Comparison of ENCODE assay signal across 1 cellular context in the genomic region with DNA sequence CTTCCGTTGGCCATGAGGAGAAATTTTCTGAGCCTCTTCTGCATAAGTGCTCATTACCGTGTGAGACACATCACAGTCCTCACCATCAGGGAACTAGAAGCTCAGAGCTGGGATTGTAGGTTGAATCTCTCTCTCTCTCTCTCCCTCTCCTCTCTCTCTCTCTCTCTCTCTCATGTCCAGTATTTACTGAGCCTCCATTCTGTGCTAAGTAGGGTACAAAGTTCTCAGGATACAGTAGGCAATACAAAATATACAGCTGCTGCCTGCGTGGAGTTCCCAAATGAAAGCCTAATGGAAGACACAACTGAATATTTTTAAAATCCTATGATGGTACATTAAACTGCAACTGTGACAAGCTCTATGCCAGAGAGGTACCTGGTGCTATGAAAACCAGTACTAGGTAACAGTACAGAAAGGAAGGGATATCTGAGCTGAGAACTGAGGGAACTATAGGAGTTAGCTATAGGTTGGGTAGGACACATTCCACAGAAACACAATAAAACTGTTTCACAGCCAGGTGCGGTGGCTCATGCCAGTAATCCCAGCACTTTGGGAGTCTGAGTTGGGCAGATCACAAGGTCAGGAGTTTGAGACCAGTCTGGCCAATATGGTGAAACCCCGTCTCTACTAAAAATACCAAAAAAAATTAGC.
TF ChIP-seq lines count a peak whose summit lies in the region.

No MANE protein-coding gene starts in this region.

TF ChIP-seq in HepG2, 621 proteins besides CTCF, POLR2A, EP300 and RAD21 (continued from another document and continues in another):
- no peak for TF ChIP-seq ARNTL (CRISPR knock-in tag; IDR thresholded peaks at IDR 0.05)
- no peak for TF ChIP-seq ZFY (CRISPR knock-in tag; IDR thresholded peaks at IDR 0.05)
- no peak for TF ChIP-seq ZNF432 (CRISPR knock-in tag; IDR thresholded peaks at IDR 0.05; ENCODE audit: borderline replicate concordance)
- no peak for TF ChIP-seq ZNF282 (IDR thresholded peaks at IDR 0.05; ENCODE audit: partially characterized antibody)
- TF ChIP-seq E2F2 (CRISPR knock-in tag; IDR thresholded peaks at IDR 0.05; ENCODE audit: borderline replicate concordance), result no peak
- TF ChIP-seq MAZ (IDR thresholded peaks at IDR 0.05; ENCODE audit: borderline replicate concordance, low read depth, low read length), result no peak
- TF ChIP-seq MAZ (CRISPR knock-in tag; IDR thresholded peaks at IDR 0.05; ENCODE audit: low read depth), result no peak
- no peak for TF ChIP-seq PRPF4 (IDR thresholded peaks at IDR 0.05; ENCODE audit: low read depth, low read length, poor library complexity, severe bottlenecking)
- peak; percentile 84; the same call in 1 of the 2 replicates for TF ChIP-seq AHDC1 (CRISPR knock-in tag; IDR thresholded peaks at IDR 0.05; ENCODE audit: borderline replicate concordance)
- TF ChIP-seq NFKBIZ (CRISPR knock-in tag; IDR thresholded peaks at IDR 0.05), result no peak
- TF ChIP-seq ZNF644 (CRISPR knock-in tag; IDR thresholded peaks at IDR 0.05; ENCODE audit: low read depth), result peak; percentile 87
- no peak for TF ChIP-seq ZNF549 (CRISPR knock-in tag; IDR thresholded peaks at IDR 0.05)
- TF ChIP-seq SP2 (CRISPR knock-in tag; IDR thresholded peaks at IDR 0.05), result no peak
- TF ChIP-seq ZNF264 (CRISPR knock-in tag; IDR thresholded peaks at IDR 0.05), result peak; percentile 62; the same call in 1 of the 2 replicates
- TF ChIP-seq JUND (CRISPR knock-in tag; IDR thresholded peaks at IDR 0.05), result no peak
- no peak for TF ChIP-seq GABPB1 (CRISPR knock-in tag; IDR thresholded peaks at IDR 0.05)
- TF ChIP-seq ZNF552 (CRISPR knock-in tag; IDR thresholded peaks at IDR 0.05; ENCODE audit: borderline replicate concordance), result no peak
- TF ChIP-seq ARHGAP35 (CRISPR knock-in tag; IDR thresholded peaks at IDR 0.05; ENCODE audit: borderline replicate concordance), result no peak
- no peak for TF ChIP-seq ZNF232 (CRISPR knock-in tag; IDR thresholded peaks at IDR 0.05; ENCODE audit: borderline replicate concordance)
- 0 out of 2 replicates have a peak, but pooled peaks have one; percentile 47 for TF ChIP-seq IRF2 (CRISPR knock-in tag; IDR thresholded peaks at IDR 0.05)
- TF ChIP-seq ZNF468 (CRISPR knock-in tag; IDR thresholded peaks at IDR 0.05), result no peak
- TF ChIP-seq THAP11 (CRISPR knock-in tag; IDR thresholded peaks at IDR 0.05), result peak; percentile 30; the same call in 1 of the 2 replicates
- no peak for TF ChIP-seq BORCS8-MEF2B (CRISPR knock-in tag; IDR thresholded peaks at IDR 0.05)
- TF ChIP-seq MED13 (CRISPR knock-in tag; IDR thresholded peaks at IDR 0.05), result no peak
- no peak for TF ChIP-seq CBFB (CRISPR knock-in tag; IDR thresholded peaks at IDR 0.05)
- TF ChIP-seq TRIM24 (CRISPR knock-in tag; IDR thresholded peaks at IDR 0.05), result no peak
- no peak for TF ChIP-seq ZFX (CRISPR knock-in tag; IDR thresholded peaks at IDR 0.05; ENCODE audit: low read depth)
- no peak for TF ChIP-seq ZSCAN30 (CRISPR knock-in tag; IDR thresholded peaks at IDR 0.05)
- TF ChIP-seq GPBP1L1 (CRISPR knock-in tag; IDR thresholded peaks at IDR 0.05), result no peak
- TF ChIP-seq, protein P1, sequence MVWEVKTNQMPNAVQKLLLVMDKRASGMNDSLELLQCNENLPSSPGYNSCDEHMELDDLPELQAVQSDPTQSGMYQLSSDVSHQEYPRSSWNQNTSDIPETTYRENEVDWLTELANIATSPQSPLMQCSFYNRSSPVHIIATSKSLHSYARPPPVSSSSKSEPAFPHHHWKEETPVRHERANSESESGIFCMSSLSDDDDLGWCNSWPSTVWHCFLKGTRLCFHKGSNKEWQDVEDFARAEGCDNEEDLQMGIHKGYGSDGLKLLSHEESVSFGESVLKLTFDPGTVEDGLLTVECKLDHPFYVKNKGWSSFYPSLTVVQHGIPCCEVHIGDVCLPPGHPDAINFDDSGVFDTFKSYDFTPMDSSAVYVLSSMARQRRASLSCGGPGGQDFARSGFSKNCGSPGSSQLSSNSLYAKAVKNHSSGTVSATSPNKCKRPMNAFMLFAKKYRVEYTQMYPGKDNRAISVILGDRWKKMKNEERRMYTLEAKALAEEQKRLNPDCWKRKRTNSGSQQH (CRISPR knock-in tag; IDR thresholded peaks at IDR 0.05; ENCODE audit: low read depth), result no peak
- TF ChIP-seq FOXA3 (CRISPR knock-in tag; IDR thresholded peaks at IDR 0.05), result peak; percentile 82
- TF ChIP-seq FOXC1 (CRISPR knock-in tag; IDR thresholded peaks at IDR 0.05; ENCODE audit: borderline replicate concordance), result no peak
- TF ChIP-seq, protein P2, sequence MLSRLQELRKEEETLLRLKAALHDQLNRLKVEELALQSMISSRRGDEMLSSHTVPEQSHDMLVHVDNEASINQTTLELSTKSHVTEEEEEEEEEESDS (CRISPR knock-in tag; IDR thresholded peaks at IDR 0.05; ENCODE audit: borderline replicate concordance), result no peak
- TF ChIP-seq, protein P3, sequence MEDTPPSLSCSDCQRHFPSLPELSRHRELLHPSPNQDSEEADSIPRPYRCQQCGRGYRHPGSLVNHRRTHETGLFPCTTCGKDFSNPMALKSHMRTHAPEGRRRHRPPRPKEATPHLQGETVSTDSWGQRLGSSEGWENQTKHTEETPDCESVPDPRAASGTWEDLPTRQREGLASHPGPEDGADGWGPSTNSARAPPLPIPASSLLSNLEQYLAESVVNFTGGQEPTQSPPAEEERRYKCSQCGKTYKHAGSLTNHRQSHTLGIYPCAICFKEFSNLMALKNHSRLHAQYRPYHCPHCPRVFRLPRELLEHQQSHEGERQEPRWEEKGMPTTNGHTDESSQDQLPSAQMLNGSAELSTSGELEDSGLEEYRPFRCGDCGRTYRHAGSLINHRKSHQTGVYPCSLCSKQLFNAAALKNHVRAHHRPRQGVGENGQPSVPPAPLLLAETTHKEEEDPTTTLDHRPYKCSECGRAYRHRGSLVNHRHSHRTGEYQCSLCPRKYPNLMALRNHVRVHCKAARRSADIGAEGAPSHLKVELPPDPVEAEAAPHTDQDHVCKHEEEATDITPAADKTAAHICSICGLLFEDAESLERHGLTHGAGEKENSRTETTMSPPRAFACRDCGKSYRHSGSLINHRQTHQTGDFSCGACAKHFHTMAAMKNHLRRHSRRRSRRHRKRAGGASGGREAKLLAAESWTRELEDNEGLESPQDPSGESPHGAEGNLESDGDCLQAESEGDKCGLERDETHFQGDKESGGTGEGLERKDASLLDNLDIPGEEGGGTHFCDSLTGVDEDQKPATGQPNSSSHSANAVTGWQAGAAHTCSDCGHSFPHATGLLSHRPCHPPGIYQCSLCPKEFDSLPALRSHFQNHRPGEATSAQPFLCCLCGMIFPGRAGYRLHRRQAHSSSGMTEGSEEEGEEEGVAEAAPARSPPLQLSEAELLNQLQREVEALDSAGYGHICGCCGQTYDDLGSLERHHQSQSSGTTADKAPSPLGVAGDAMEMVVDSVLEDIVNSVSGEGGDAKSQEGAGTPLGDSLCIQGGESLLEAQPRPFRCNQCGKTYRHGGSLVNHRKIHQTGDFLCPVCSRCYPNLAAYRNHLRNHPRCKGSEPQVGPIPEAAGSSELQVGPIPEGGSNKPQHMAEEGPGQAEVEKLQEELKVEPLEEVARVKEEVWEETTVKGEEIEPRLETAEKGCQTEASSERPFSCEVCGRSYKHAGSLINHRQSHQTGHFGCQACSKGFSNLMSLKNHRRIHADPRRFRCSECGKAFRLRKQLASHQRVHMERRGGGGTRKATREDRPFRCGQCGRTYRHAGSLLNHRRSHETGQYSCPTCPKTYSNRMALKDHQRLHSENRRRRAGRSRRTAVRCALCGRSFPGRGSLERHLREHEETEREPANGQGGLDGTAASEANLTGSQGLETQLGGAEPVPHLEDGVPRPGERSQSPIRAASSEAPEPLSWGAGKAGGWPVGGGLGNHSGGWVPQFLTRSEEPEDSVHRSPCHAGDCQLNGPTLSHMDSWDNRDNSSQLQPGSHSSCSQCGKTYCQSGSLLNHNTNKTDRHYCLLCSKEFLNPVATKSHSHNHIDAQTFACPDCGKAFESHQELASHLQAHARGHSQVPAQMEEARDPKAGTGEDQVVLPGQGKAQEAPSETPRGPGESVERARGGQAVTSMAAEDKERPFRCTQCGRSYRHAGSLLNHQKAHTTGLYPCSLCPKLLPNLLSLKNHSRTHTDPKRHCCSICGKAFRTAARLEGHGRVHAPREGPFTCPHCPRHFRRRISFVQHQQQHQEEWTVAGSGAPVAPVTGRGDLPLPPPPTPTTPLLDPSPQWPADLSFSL (CRISPR knock-in tag; IDR thresholded peaks at IDR 0.05), result no peak
- no peak for TF ChIP-seq AKAP8 (CRISPR knock-in tag; IDR thresholded peaks at IDR 0.05)
- no peak for TF ChIP-seq PRMT3 (CRISPR knock-in tag; IDR thresholded peaks at IDR 0.05; ENCODE audit: borderline replicate concordance, low read depth)
- TF ChIP-seq SALL1 (CRISPR knock-in tag; IDR thresholded peaks at IDR 0.05), result peak; percentile 3; the same call in 1 of the 2 replicates
- peak; percentile 43; the same call in 1 of the 2 replicates for TF ChIP-seq MLX (CRISPR knock-in tag; IDR thresholded peaks at IDR 0.05)
- TF ChIP-seq, protein P4, sequence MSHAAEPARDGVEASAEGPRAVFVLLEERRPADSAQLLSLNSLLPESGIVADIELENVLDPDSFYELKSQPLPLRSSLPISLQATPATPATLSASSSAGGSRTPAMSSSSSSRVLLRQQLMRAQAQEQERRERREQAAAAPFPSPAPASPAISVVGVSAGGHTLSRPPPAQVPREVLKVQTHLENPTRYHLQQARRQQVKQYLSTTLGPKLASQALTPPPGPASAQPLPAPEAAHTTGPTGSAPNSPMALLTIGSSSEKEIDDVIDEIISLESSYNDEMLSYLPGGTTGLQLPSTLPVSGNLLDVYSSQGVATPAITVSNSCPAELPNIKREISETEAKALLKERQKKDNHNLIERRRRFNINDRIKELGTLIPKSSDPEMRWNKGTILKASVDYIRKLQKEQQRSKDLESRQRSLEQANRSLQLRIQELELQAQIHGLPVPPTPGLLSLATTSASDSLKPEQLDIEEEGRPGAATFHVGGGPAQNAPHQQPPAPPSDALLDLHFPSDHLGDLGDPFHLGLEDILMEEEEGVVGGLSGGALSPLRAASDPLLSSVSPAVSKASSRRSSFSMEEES (CRISPR knock-in tag; IDR thresholded peaks at IDR 0.05), result no peak
